9 cellular contexts compared by ENCODE assay signal in the genomic region with DNA sequence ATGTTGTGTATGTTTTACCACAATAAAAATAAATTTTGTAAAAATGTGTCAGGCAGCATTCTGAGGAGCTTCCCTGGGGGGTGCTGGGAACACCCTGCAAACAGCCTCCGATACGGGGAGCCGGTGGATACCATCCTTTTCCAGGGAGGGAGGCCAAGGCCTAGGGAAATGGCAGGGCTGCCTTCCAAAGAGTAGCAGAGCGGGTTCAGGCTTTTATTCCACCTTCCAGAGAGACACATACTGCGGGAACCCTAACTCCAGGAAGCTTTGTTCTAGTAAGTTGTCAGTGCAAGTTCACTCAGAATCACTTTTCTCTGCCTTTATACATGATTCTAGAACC. TPM values are rescaled to one million over a fixed set of nuclear protein-coding genes. Genes with fewer than 3 reads are reported as not detected.
DNase-seq lines count a peak whose midpoint lies in the region; ATAC-seq, FAIRE-seq and TF ChIP-seq lines count a peak whose summit lies in the region.
"Had no signal": no experiment of that assay in that cellular context is flagged by ENCODE, and none has a peak within 500 bp of the region (broad histone marks: within the 10 kb centered on the region; RNA-seq: fewer than 3 reads in every experiment).

No MANE protein-coding gene starts in this region.

- no peaks in the 10 kb centered on the region for H4K20me1 ChIP-seq in keratinocyte (ENCODE audit: control insufficient read depth, extremely low read depth, insufficient read depth, low read length)

- ATAC-seq in stimulated activated memory B cell treated with anti-CD40 and anti-IgM and Interleukin-4, amounts not matched to agents 10 μg/mL and 1 μg/mL and 100 μg/mL, for 72 hours: no peak

- peak overlapping the region; percentile 95 for H3K9ac ChIP-seq in keratinocyte (ENCODE audit: control insufficient read depth, extremely low read depth, insufficient read depth, low read length)

- H3K79me2 ChIP-seq in keratinocyte (ENCODE audit: control insufficient read depth, insufficient read depth, low read length): peaks cover 37% of the 10 kb centered on the region

- H2AFZ ChIP-seq in keratinocyte (ENCODE audit: control insufficient read depth, low read length): peak overlapping the region; percentile 93

- peak overlapping the region; percentile 98 for H3K27ac Mint-ChIP-seq in stimulated activated memory B cell treated with anti-CD40 and anti-IgM and Interleukin-4, amounts not matched to agents 10 μg/mL and 1 μg/mL and 100 μg/mL, for 72 hours

- peaks cover 47% of the 10 kb centered on the region for H3K4me1 Mint-ChIP-seq in stimulated activated memory B cell treated with anti-CD40 and anti-IgM and Interleukin-4, amounts not matched to agents 10 μg/mL and 1 μg/mL and 100 μg/mL, for 72 hours

- no peaks in the 10 kb centered on the region for H3K36me3 ChIP-seq in keratinocyte (ENCODE audit: control insufficient read depth in 2 of 2, extremely low read depth in 1 of 2, insufficient read depth in 2 of 2, low read length in 2 of 2)

- H3K9me3 ChIP-seq in keratinocyte (ENCODE audit: control insufficient read depth, low read depth, low read length): no peaks in the 10 kb centered on the region

- no peaks in the 10 kb centered on the region for H3K27me3 Mint-ChIP-seq in stimulated activated memory B cell treated with anti-CD40 and anti-IgM and Interleukin-4, amounts not matched to agents 10 μg/mL and 1 μg/mL and 100 μg/mL, for 72 hours

- H3K4me3 ChIP-seq in astrocyte of the spinal cord (ENCODE audit: low read depth, low read length) (peak overlapping the region; percentile 48), keratinocyte (ENCODE audit: control insufficient read depth in 2 of 3, extremely low read depth in 1 of 3, insufficient read depth in 2 of 3, low read depth in 1 of 3, low read length in 3 of 3) (peak overlapping the region; percentile 64 to 76 (median 70))

- H3K4me2 ChIP-seq in keratinocyte (ENCODE audit: control insufficient read depth, extremely low read depth, insufficient read depth, low read depth, low read length): peak overlapping the region; percentile 98

- no peaks in the 10 kb centered on the region for H3K36me3 Mint-ChIP-seq in stimulated activated memory B cell treated with anti-CD40 and anti-IgM and Interleukin-4, amounts not matched to agents 10 μg/mL and 1 μg/mL and 100 μg/mL, for 72 hours

- H3K9me1 ChIP-seq in keratinocyte (ENCODE audit: control insufficient read depth, extremely low read depth, insufficient read depth, low read length): no peaks in the 10 kb centered on the region

- TF ChIP-seq CTCF in astrocyte of the spinal cord (IDR thresholded peaks at IDR 0.05; ENCODE audit: low read depth, low read length): no peak
- TF ChIP-seq CTCF in keratinocyte (optimal IDR thresholded peaks at IDR 0.05 in 1 of 3, IDR thresholded peaks at IDR 0.05 in 1 of 3, conservative IDR thresholded peaks at IDR 0.05 in 1 of 3; ENCODE audit: extremely low read depth in 1 of 3, insufficient read depth in 2 of 3, low read length in 3 of 3): no peak

- dilution Hi-C loops in keratinocyte (cut with MboI; ENCODE audit: extremely low pct_ligation_motif_present, low sequenced_read_pairs): no loop called here

- H3K4me1 ChIP-seq in keratinocyte (ENCODE audit: control insufficient read depth, extremely low read depth, insufficient read depth, low read length): peaks cover 7% of the 10 kb centered on the region

- H3K9me3 Mint-ChIP-seq in stimulated activated memory B cell treated with anti-CD40 and anti-IgM and Interleukin-4, amounts not matched to agents 10 μg/mL and 1 μg/mL and 100 μg/mL, for 72 hours: no peaks in the 10 kb centered on the region

- DNase-seq in NCI-H510A treated with DMSO at 0.1 percent for 48 hours (lab: John Stamatoyannopoulos, UW): peak; percentile 70
- DNase-seq in NCI-H510A (lab: John Stamatoyannopoulos, UW): no peak
- peak; percentile 17 for DNase-seq in NCI-H1694 treated with DMSO at 0.1 percent for 48 hours (lab: John Stamatoyannopoulos, UW)
- DNase-seq in astrocyte of the spinal cord (ENCODE audit: low read depth, low spot score): no peak
- DNase-seq in keratinocyte (ENCODE audit: low read depth, low spot score): no peak
- DNase-seq in cortex of kidney (lab: John Stamatoyannopoulos, UW): no peak
- no peak for DNase-seq in glomerular visceral epithelial cell (ENCODE audit: extremely low spot score)

- H3K27me3 ChIP-seq in keratinocyte (ENCODE audit: control insufficient read depth, extremely low read depth, insufficient read depth, low read length): no peaks in the 10 kb centered on the region

- peak overlapping the region; percentile 95 for H3K27ac ChIP-seq in keratinocyte (ENCODE audit: control insufficient read depth, insufficient read depth, low read length)

- in situ Hi-C loops in astrocyte of the spinal cord (cut with HindIII; ENCODE audit: low sequenced_read_pairs): no loop called here

- no peak for FAIRE-seq in keratinocyte (lab: Jason Lieb, UNC)
- FAIRE-seq: endometrium had no signal

- H3K4me3 Mint-ChIP-seq in stimulated activated memory B cell treated with anti-CD40 and anti-IgM and Interleukin-4, amounts not matched to agents 10 μg/mL and 1 μg/mL and 100 μg/mL, for 72 hours: peak overlapping the region; percentile 93

RNA-seq across cellular contexts. Expression of gene TP53BP2, which starts 0.9 kb away (rescaled TPM):
- 14.8 to 22.5 TPM (median 16.4 TPM) in 3 replicates for polyA plus RNA-seq in keratinocyte
- 41.4 TPM for polyA plus RNA-seq in keratinocyte (2011; ENCODE audit: low read depth)
- 9.5 and 11.4 TPM in 2 replicates for polyA plus RNA-seq in keratinocyte (2011; cell fraction: cytosol; rRNA removed)
- 24.7 and 28.4 TPM in 2 replicates for polyA plus RNA-seq in keratinocyte (2011; cell fraction: nucleus; rRNA removed)
- 10.2 and 12.0 TPM in 2 replicates for polyA plus RNA-seq in keratinocyte (2012; ENCODE audit: low replicate concordance)
- 31.2 to 77.1 TPM (median 45.8 TPM) in 3 replicates for polyA minus RNA-seq in keratinocyte
- 18.0 TPM for polyA minus RNA-seq in keratinocyte (2011; cell fraction: cytosol; rRNA and poly(A)+ RNA removed)
- polyA minus RNA-seq in keratinocyte (2011; cell fraction: nucleus; rRNA and poly(A)+ RNA removed): 20.2 and 40.4 TPM in 2 replicates

Comparison
In these comparisons a context has a peak if more than half of its experiments do, and no peak if none do; other contexts are left out.
1. DNase-seq: peak in NCI-H510A treated with DMSO at 0.1 percent for 48 hours (single experiment) and NCI-H1694 treated with DMSO at 0.1 percent for 48 hours (single experiment); none in NCI-H510A (single experiment), astrocyte of the spinal cord (single experiment), keratinocyte (single experiment), cortex of kidney (single experiment) and glomerular visceral epithelial cell (single experiment).